In genomic region chr12:57764662-57765002, GRCh38 we compare ENCODE assay signal across 9 cellular contexts.
DNase-seq lines count a peak whose midpoint lies in the region; ATAC-seq and TF ChIP-seq lines count a peak whose summit lies in the region.
"Had no signal": no experiment of that assay in that cellular context is flagged by ENCODE, and none has a peak within 500 bp of the region (broad histone marks: within the 10 kb centered on the region; RNA-seq: fewer than 3 reads in every experiment).

No MANE protein-coding gene starts in this region.

- ATAC-seq in HG03159 (IDR thresholded peaks at IDR 0.05; ENCODE audit: unreplicated experiment) = peak; percentile 10
- ATAC-seq in HG03196 (IDR thresholded peaks at IDR 0.05; ENCODE audit: unreplicated experiment) = no peak
- ATAC-seq: K562 had no signal

- in situ Hi-C loops in astrocyte of the cerebellum (cut with HindIII; ENCODE audit: low sequenced_read_pairs) = no loop called here

- H3K4me3 ChIP-seq in astrocyte of the cerebellum (ENCODE audit: low read depth, low read length) = peak overlapping the region; percentile 21
- H3K4me3 ChIP-seq in mucosa of rectum (ENCODE audit: low read length in 2 of 2) = peak overlapping the region; percentile 56 to 81
- H3K4me3 ChIP-seq: K562 had no signal

- H3K36me3 ChIP-seq in mucosa of rectum (ENCODE audit: control insufficient read depth in 2 of 2, insufficient read depth in 2 of 2, low read length in 2 of 2) = peaks cover 3 to 4% of the 10 kb centered on the region in 2 donors

- H3K4me1 ChIP-seq in mucosa of rectum (ENCODE audit: control insufficient read depth in 2 of 2, insufficient read depth in 2 of 2, low read length in 2 of 2) = peaks cover 20 to 29% of the 10 kb centered on the region in 2 donors

- peaks cover 32% of the 10 kb centered on the region in 2 donors for H3K27me3 ChIP-seq in mucosa of rectum (ENCODE audit: control insufficient read depth in 2 of 2, insufficient read depth in 2 of 2, low read length in 2 of 2)

- TF ChIP-seq CTCF in astrocyte of the cerebellum (IDR thresholded peaks at IDR 0.05; ENCODE audit: low read depth, low read length, missing control alignments) = no peak

- no peaks in the 10 kb centered on the region for H3K9me3 ChIP-seq in mucosa of rectum (ENCODE audit: control insufficient read depth in 2 of 2, low read length in 2 of 2)

- no peak overlapping the region for H3K27ac ChIP-seq in mucosa of rectum (ENCODE audit: low read depth in 2 of 2, low read length in 2 of 2)

- DNase-seq in DMS53 treated with DMSO at 0.1 percent for 48 hours (lab: John Stamatoyannopoulos, UW; ENCODE audit: unreplicated experiment) (peak; percentile 67), astrocyte of the cerebellum (ENCODE audit: low read depth) (no peak), NOMO-1 treated with dmso at 0.1 percent for 144 hours (lab: John Stamatoyannopoulos, UW; ENCODE audit: unreplicated experiment) (no peak), amniotic stem cell (lab: John Stamatoyannopoulos, UW) (no peak), AG08396 (ENCODE audit: low spot score) (no peak)

- peak overlapping the region in 1 of 2 donors; percentile 52 for H3K9ac ChIP-seq in mucosa of rectum (ENCODE audit: low read depth in 1 of 2, low read length in 2 of 2)
